Comparison of ENCODE assay signal across 1 cellular context in the genomic region with DNA sequence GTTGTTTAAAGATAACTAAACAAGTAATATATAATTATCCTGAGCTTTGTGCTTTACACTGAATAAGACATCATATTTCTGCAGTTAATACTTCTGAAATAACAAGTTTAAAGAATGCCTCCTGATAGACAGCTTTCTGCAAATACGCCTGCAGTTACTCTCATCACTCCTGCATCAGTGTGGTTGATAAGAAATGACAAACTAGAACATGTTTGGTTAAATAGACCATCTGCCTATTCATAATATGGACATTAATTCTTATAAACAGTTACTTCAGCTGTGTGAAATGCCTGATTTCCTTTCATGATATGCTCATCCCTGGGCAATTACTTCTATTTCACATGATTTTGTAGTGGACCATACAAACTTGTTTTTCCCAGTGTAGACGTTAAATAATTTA.
TF ChIP-seq lines count a peak whose summit lies in the region.

No MANE protein-coding gene starts in this region.

TF ChIP-seq in A549, 52 proteins besides CTCF, POLR2A, EP300 and RAD21 (continued from another document):
- TF ChIP-seq, protein P1, sequence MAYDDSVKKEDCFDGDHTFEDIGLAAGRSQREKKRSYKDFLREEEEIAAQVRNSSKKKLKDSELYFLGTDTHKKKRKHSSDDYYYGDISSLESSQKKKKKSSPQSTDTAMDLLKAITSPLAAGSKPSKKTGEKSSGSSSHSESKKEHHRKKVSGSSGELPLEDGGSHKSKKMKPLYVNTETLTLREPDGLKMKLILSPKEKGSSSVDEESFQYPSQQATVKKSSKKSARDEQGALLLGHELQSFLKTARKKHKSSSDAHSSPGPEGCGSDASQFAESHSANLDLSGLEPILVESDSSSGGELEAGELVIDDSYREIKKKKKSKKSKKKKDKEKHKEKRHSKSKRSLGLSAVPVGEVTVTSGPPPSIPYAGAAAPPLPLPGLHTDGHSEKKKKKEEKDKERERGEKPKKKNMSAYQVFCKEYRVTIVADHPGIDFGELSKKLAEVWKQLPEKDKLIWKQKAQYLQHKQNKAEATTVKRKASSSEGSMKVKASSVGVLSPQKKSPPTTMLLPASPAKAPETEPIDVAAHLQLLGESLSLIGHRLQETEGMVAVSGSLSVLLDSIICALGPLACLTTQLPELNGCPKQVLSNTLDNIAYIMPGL (CRISPR knock-in tag; IDR thresholded peaks at IDR 0.05; ENCODE audit: borderline replicate concordance): no peak
- no peak for TF ChIP-seq BHLHE40 (IDR thresholded peaks at IDR 0.05; ENCODE audit: low read depth, low read length)
- TF ChIP-seq, protein P2, sequence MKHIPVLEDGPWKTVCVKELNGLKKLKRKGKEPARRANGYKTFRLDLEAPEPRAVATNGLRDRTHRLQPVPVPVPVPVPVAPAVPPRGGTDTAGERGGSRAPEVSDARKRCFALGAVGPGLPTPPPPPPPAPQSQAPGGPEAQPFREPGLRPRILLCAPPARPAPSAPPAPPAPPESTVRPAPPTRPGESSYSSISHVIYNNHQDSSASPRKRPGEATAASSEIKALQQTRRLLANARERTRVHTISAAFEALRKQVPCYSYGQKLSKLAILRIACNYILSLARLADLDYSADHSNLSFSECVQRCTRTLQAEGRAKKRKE (CRISPR knock-in tag; IDR thresholded peaks at IDR 0.05; ENCODE audit: low read depth): no peak
